ENCODE assay signal across 8 cellular contexts in genomic region chr2:86808315-86809161, GRCh38. TPM values are rescaled to one million over a fixed set of nuclear protein-coding genes. Genes with fewer than 3 reads are reported as not detected.
DNase-seq lines count a peak whose midpoint lies in the region; ATAC-seq and TF ChIP-seq lines count a peak whose summit lies in the region.

No MANE protein-coding gene starts in this region.

- no peaks in the 10 kb centered on the region for H3K9me3 Mint-ChIP-seq in activated CD4-positive, alpha-beta T cell treated with anti-CD3 and anti-CD28 coated beads for 36 hours (ENCODE audit: low read depth)

- H3K4me3 ChIP-seq in AG10803 (ENCODE audit: low read length): peak overlapping the region; percentile 40

- H3K27me3 Mint-ChIP-seq in activated CD4-positive, alpha-beta T cell treated with anti-CD3 and anti-CD28 coated beads for 36 hours: peaks cover 41% of the 10 kb centered on the region

- peak overlapping the region; percentile 4 for H3K27ac ChIP-seq in cingulate gyrus (ENCODE audit: low read depth, low read length)

- POLR2A ChIA-PET in activated CD4-positive, alpha-beta T cell treated with anti-CD3 and anti-CD28 coated beads for 36 hours (lab: Charles Lee): no interaction called here

- intact Hi-C loops in activated CD4-positive, alpha-beta T cell treated with anti-CD3 and anti-CD28 coated beads for 36 hours (cut with DNase I, micrococcal nuclease): loop anchor here in 1 of 2 experiments (5.0 kb wide), 1 partner anchor 409 kb away; no protein-coding TSS in a partner anchor

- CTCF ChIA-PET in activated CD4-positive, alpha-beta T cell treated with anti-CD3 and anti-CD28 coated beads for 36 hours (lab: Charles Lee): interaction anchor here (0.6 to 1.8 kb wide), 11 partner anchors 9 to 122 kb away, joined by 3 to 6 read pairs (median 3); no protein-coding TSS in a partner anchor

- peak; percentile 86 for TF ChIP-seq CTCF in AG10803 (conservative IDR thresholded peaks at IDR 0.05; ENCODE audit: low read length)

- peaks cover 21% of the 10 kb centered on the region for H3K4me1 Mint-ChIP-seq in activated CD4-positive, alpha-beta T cell treated with anti-CD3 and anti-CD28 coated beads for 36 hours

- H3K36me3 Mint-ChIP-seq in activated CD4-positive, alpha-beta T cell treated with anti-CD3 and anti-CD28 coated beads for 36 hours (ENCODE audit: low read depth): no peaks in the 10 kb centered on the region

- DNase-seq in AG10803 (ENCODE audit: low read depth) (peak; percentile 58), GM19238 (ENCODE audit: insufficient read length, low spot score) (peak; percentile 93), NCI-H460 (ENCODE audit: extremely low read depth, low read depth) (peak; percentile 89), kidney tubule cell (ENCODE audit: low spot score) (peak; percentile 87)
- peak; percentile 95 for DNase-seq in activated CD4-positive, alpha-beta T cell treated with anti-CD3 and anti-CD28 coated beads for 36 hours
- DNase-seq in stimulated activated CD4-positive, alpha-beta T cell treated with anti-CD3 and anti-CD28 coated beads, Interleukin-1b, Interleukin-23, amount 100 ng/mL, for 1 hour (ENCODE audit: low read depth in 2 of 2): peak; percentile 78 to 93

- H3K4me3 Mint-ChIP-seq in activated CD4-positive, alpha-beta T cell treated with anti-CD3 and anti-CD28 coated beads for 36 hours: peak overlapping the region; percentile 65

- peak; percentile 91 for ATAC-seq in HG03439 (IDR thresholded peaks at IDR 0.05; ENCODE audit: unreplicated experiment)
- ATAC-seq in activated CD4-positive, alpha-beta T cell treated with anti-CD3 and anti-CD28 coated beads for 36 hours: peak; percentile 97

- peak overlapping the region; percentile 9 for H3K27ac Mint-ChIP-seq in activated CD4-positive, alpha-beta T cell treated with anti-CD3 and anti-CD28 coated beads for 36 hours

RNA-seq across cellular contexts. Expression of gene CD8A, which starts 17.8 kb away (rescaled TPM):
- 0.12 and 0.29 TPM in 2 replicates for total RNA-seq in NCI-H460 (2014; rRNA removed; shearing (Covaris generic))
- polyA plus RNA-seq in NCI-H460 (2014; cell fraction: nucleus; rRNA removed): 0.72 TPM in 1 of 2 replicates, not detected in the other
- 1 to 10 TPM; 1.1 to 1.6 TPM for total RNA-seq in activated CD4-positive, alpha-beta T cell treated with anti-CD3 and anti-CD28 coated beads for 36 hours

RNA-seq across cellular contexts. Expression of gene CD8B, which starts 53.1 kb away (rescaled TPM):
- total RNA-seq in NCI-H460 (2014; rRNA removed; shearing (Covaris generic)): not detected in 2 replicates
- polyA plus RNA-seq in NCI-H460 (2014; cell fraction: nucleus; rRNA removed): not detected in 2 replicates
- total RNA-seq in activated CD4-positive, alpha-beta T cell treated with anti-CD3 and anti-CD28 coated beads for 36 hours: 1 to 10 TPM; 2.1 to 2.3 TPM

Comparison
In these comparisons a context has a peak if more than half of its experiments do, and no peak if none do; other contexts are left out.
1. Peak in every context shown above with its lines: DNase-seq, ATAC-seq, H3K4me3 ChIP-seq and H3K27ac ChIP-seq.